Comparison of ENCODE assay signal across 8 cellular contexts in genomic region chr19:56566904-56567273, GRCh38. TPM values are rescaled to one million over a fixed set of nuclear protein-coding genes. Genes with fewer than 3 reads are reported as not detected.
A peak's percentile ranks its signal among the peaks of the same experiment; 100 is the strongest.
DNase-seq lines count a peak whose midpoint lies in the region; ATAC-seq and TF ChIP-seq lines count a peak whose summit lies in the region.

No MANE protein-coding gene starts in this region.

- no peak for TF ChIP-seq CTCF in mesothelial cell of epicardium (IDR thresholded peaks at IDR 0.05; ENCODE audit: unreplicated experiment)

- H3K4me1 Mint-ChIP-seq in mesothelial cell of epicardium, result peaks cover 8% of the 10 kb centered on the region

- H3K36me3 Mint-ChIP-seq in mesothelial cell of epicardium, result peaks cover 50% of the 10 kb centered on the region

- H3K27me3 Mint-ChIP-seq in mesothelial cell of epicardium (ENCODE audit: low read depth), result no peaks in the 10 kb centered on the region

- H3K4me3 Mint-ChIP-seq in mesothelial cell of epicardium, result peak overlapping the region; percentile 91

- peaks cover 72% of the 10 kb centered on the region for H3K9me3 Mint-ChIP-seq in mesothelial cell of epicardium

- DNase-seq in CD1c-positive myeloid dendritic cell (ENCODE audit: extremely low spot score) (peak; percentile 17), T1000 (lab: John Stamatoyannopoulos, UW) (peak; percentile 33), dermis blood vessel endothelial cell (peak; percentile 55), mesothelial cell of epicardium (ENCODE audit: low spot score in 2 of 2, unreplicated experiment in 2 of 2) (peak in 1 of 2 experiments; percentile 23), NCI-H1436 (lab: John Stamatoyannopoulos, UW) (no peak)
- DNase-seq in stimulated activated CD8-positive, alpha-beta memory T cell treated with anti-CD3 and anti-CD28 coated beads, Interleukin-2, amount 100 ng/mL, for 48 hours (ENCODE audit: low read depth in 2 of 2), result peak; percentile 24 to 36

- peak overlapping the region; percentile 90 for H3K27ac Mint-ChIP-seq in mesothelial cell of epicardium

- ATAC-seq in GM19395 (IDR thresholded peaks at IDR 0.05; ENCODE audit: unreplicated experiment) (peak; percentile 58), HG03520 (IDR thresholded peaks at IDR 0.05; ENCODE audit: unreplicated experiment) (peak; percentile 27)

RNA-seq across cellular contexts. Expression of gene ZNF470, which starts 0.4 kb away (rescaled TPM):
- total RNA-seq in dermis blood vessel endothelial cell (4.1 and 5.2 TPM in 2 replicates), mesothelial cell of epicardium (4.7 to 6.1 TPM (median 5.4 TPM) in 3 replicates)

RNA-seq across cellular contexts. Expression of gene ZFP28, which starts 28.1 kb away (rescaled TPM):
- total RNA-seq in dermis blood vessel endothelial cell, result 8.0 and 8.1 TPM in 2 replicates
- total RNA-seq in mesothelial cell of epicardium, result 10.2 to 10.7 TPM (median 10.5 TPM) in 3 replicates

RNA-seq across cellular contexts. Expression of gene ZNF71, which starts 28.2 kb away (rescaled TPM):
- total RNA-seq in dermis blood vessel endothelial cell, result 14.7 and 19.1 TPM in 2 replicates
- 17.5 to 19.5 TPM (median 18.0 TPM) in 3 replicates for total RNA-seq in mesothelial cell of epicardium

RNA-seq across cellular contexts. Expression of gene ZNF471, which starts 59.2 kb away (rescaled TPM):
- total RNA-seq in dermis blood vessel endothelial cell (2.4 and 3.2 TPM in 2 replicates), mesothelial cell of epicardium (not detected in 3 replicates)
